In the genomic region with DNA sequence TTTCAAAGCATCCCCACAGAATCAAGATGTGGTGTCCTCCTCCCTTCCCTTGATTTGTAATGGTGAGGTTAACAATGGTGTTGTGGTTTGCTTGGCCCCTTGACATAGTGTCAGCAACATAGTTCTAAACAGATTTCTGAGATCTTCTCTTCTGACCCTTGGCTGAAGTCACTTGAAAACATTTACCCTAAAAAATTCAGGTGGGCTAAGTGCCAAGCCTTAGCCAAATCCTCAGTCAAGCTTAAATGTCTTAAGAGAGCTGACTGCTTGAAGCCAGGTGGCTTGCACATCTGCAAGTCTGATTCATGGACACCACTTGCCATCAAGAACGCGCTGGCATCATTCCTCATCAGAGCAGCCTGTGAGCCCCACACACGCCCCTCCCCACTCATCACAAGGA, we compare ENCODE assay signal across 19 cellular contexts.
"Had no signal": no experiment of that assay in that cellular context is flagged by ENCODE, and none has a peak within 500 bp of the region (broad histone marks: within the 10 kb centered on the region; RNA-seq: fewer than 3 reads in every experiment).

No MANE protein-coding gene starts in this region.

- H3K9me3 ChIP-seq: body of pancreas, heart right ventricle, sigmoid colon, upper lobe of right lung had no signal

- H3K27me3 ChIP-seq: body of pancreas, dorsolateral prefrontal cortex, heart right ventricle, sigmoid colon, upper lobe of right lung had no signal

- H3K79me2 ChIP-seq: parathyroid adenoma had no signal

- H3K36me3 ChIP-seq: heart right ventricle, sigmoid colon, upper lobe of right lung had no signal

- ATAC-seq: activated CD8-positive, alpha-beta T cell treated with anti-CD3 and anti-CD28 coated beads for 36 hours; activated T-helper 17 cell treated with anti-CD3 and anti-CD28 coated beads, Interleukin-2, amount 50 U/mL, for 72 hours; body of pancreas; heart right ventricle; stimulated activated naive B cell treated with anti-CD40 and anti-IgM and Interleukin-4, amounts not matched to agents 10 μg/mL and 1 μg/mL and 100 μg/mL, for 72 hours; upper lobe of right lung had no signal

- H3K4me3 ChIP-seq: body of pancreas, dorsolateral prefrontal cortex, heart right ventricle, sigmoid colon, upper lobe of right lung had no signal

- H3K9ac ChIP-seq: parathyroid adenoma had no signal

- H2AFZ ChIP-seq: parathyroid adenoma had no signal

- DNase-seq: activated CD4-positive, alpha-beta T cell treated with anti-CD3 and anti-CD28 coated beads for 48 hours; activated CD4-positive, CD25-positive, alpha-beta regulatory T cell; activated CD8-positive, alpha-beta T cell treated with anti-CD3 and anti-CD28 coated beads for 36 hours; activated naive CD4-positive, alpha-beta T cell; activated naive CD8-positive, alpha-beta T cell treated with anti-CD3 and anti-CD28 coated beads for 36 hours; activated T-cell treated with anti-CD3 and anti-CD28 coated beads, Interleukin-2, amount 50 U/mL, for 1 hour; amniotic stem cell; body of pancreas; caudate nucleus; dorsolateral prefrontal cortex; heart right ventricle; left ventricle myocardium superior; naive B cell; sigmoid colon; stimulated activated naive B cell treated with anti-CD40 and anti-IgM and Interleukin-4, amounts not matched to agents 10 μg/mL and 1 μg/mL and 100 μg/mL, for 72 hours; upper lobe of right lung had no signal

- H3K4me1 ChIP-seq: sigmoid colon had no signal

- H3K27ac ChIP-seq: body of pancreas, dorsolateral prefrontal cortex, epithelial cell of prostate, heart right ventricle, parathyroid adenoma, sigmoid colon, upper lobe of right lung had no signal
